ENCODE assay signal across 20 cellular contexts in genomic region chr11:34789196-34789834, GRCh38.
DNase-seq lines count a peak whose midpoint lies in the region; ATAC-seq and TF ChIP-seq lines count a peak whose summit lies in the region.
"Had no signal": no experiment of that assay in that cellular context is flagged by ENCODE, and none has a peak within 500 bp of the region (broad histone marks: within the 10 kb centered on the region; RNA-seq: fewer than 3 reads in every experiment).

No MANE protein-coding gene starts in this region.

- no peaks in the 10 kb centered on the region for H3K36me3 ChIP-seq in mucosa of descending colon (ENCODE audit: low read depth)

- no peak for TF ChIP-seq CTCF in mucosa of descending colon (IDR thresholded peaks at IDR 0.05)

- intact Hi-C loops in mucosa of descending colon (cut with DNase I, micrococcal nuclease) = no loop called here

- DNase-seq in ELR (ENCODE audit: low read depth) (peak; percentile 40), NCI-H1105 treated with DMSO at 0.1 percent for 48 hours (lab: John Stamatoyannopoulos, UW) (peak; percentile 96), NCI-H748 (lab: John Stamatoyannopoulos, UW; ENCODE audit: unreplicated experiment) (peak; percentile 100), mucosa of descending colon (peak in 2 of 3 donors; percentile 34 to 40), NCI-H524 treated with DMSO at 0.1 percent for 48 hours (lab: John Stamatoyannopoulos, UW) (no peak), G401 (ENCODE audit: low spot score) (no peak)
- DNase-seq in activated effector memory CD4-positive, alpha-beta T cell treated with Interleukin-2 at 50 U/mL for 16 hours = no peak
- DNase-seq: activated CD4-positive, alpha-beta T cell treated with anti-CD3 and anti-CD28 coated beads for 1 hour; C1 segment of cervical spinal cord; cerebellar nuclear complex; effector memory CD4-positive, alpha-beta T cell; left cardiac atrium; NCI-H446 treated with DMSO at 0.1 percent for 48 hours; stimulated activated CD4-positive, alpha-beta T cell treated with anti-CD3 and anti-CD28 coated beads, Interleukin-2, amount 100 ng/mL, for 24 hours; stimulated activated naive B cell treated with anti-CD40 and anti-IgM and Interleukin-4, amounts not matched to agents 10 μg/mL and 1 μg/mL and 100 μg/mL, for 72 hours had no signal

- peaks cover 2% of the 10 kb centered on the region for H3K4me1 ChIP-seq in mucosa of descending colon (ENCODE audit: low read depth)

- no peaks in the 10 kb centered on the region for H3K9me3 ChIP-seq in mucosa of descending colon

- in situ Hi-C loops in G401 (cut with HindIII; ENCODE audit: low sequenced_read_pairs) = no loop called here

- ATAC-seq in mucosa of descending colon (peak; percentile 83), HG02884 (IDR thresholded peaks at IDR 0.05; ENCODE audit: unreplicated experiment) (no peak)
- ATAC-seq: GM12878; K562; left cardiac atrium; natural killer cell treated with Interleukin-12 subunit alpha and Interleukin-12 subunit beta and Interleukin-15 and Interleukin-18, amount 100 ng/mL, for 72 hours; Right ventricle myocardium inferior; stimulated activated naive B cell treated with anti-CD40 and anti-IgM and Interleukin-4, amounts not matched to agents 10 μg/mL and 1 μg/mL and 100 μg/mL, for 72 hours had no signal

- H3K4me3 ChIP-seq in mucosa of descending colon = no peak overlapping the region
- H3K4me3 ChIP-seq: GM12878, K562 had no signal

Comparison
In these comparisons a context has a peak if more than half of its experiments do, and no peak if none do; other contexts are left out.
1. DNase-seq: peak in ELR (single experiment), NCI-H1105 treated with DMSO at 0.1 percent for 48 hours (single experiment), NCI-H748 (single experiment) and mucosa of descending colon (2 of 3); none in activated effector memory CD4-positive, alpha-beta T cell treated with Interleukin-2 at 50 U/mL for 16 hours (single experiment), NCI-H524 treated with DMSO at 0.1 percent for 48 hours (single experiment) and G401 (single experiment).